1 cellular context compared by ENCODE assay signal in the genomic region with DNA sequence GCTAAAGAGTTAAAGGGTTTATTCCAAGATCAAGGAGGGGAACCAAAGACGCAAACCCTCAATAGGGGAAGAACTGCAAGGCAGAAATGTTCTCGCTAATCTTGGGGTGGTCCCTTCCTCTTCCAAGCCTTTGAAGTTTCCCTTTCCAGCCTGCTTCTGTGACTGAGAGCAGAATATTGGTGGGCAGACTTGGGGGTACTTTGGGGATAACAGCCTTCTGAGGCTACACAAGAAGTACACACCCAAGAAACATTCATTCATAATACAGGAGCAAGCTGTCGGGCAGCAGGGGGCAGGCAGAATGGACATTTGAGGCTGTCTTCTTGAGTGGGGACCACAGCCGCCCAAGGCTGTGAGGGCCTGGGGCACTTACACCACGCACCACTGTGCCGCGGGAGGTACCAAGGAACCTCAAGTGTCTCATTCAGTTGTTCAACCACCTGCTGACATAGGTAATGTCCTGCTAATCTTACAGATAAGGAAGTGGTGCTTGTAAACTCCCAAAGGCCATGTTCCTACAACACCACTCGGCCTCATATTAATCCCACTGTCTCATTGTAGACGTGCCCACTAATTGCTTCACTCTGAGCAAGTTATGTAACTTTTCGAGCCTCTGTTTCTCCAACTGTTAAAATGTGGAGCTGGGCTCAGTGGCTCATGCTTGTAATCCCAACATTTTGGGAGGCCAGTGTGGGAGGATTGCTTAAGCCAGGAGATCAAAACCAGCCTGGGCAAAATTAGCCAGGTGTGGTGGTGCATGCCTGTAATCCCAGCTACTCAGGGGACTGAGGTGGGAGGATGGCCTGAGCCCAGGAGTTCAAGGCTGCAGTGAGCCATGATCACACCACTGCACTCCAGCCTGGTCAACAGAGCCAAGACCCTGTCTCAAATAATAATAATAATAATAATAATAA.
TF ChIP-seq lines count a peak whose summit lies in the region.

No MANE protein-coding gene starts in this region.

TF ChIP-seq in WTC11, 78 proteins besides CTCF, POLR2A, EP300 and RAD21 (continued from another document):
- TF ChIP-seq, protein P1, sequence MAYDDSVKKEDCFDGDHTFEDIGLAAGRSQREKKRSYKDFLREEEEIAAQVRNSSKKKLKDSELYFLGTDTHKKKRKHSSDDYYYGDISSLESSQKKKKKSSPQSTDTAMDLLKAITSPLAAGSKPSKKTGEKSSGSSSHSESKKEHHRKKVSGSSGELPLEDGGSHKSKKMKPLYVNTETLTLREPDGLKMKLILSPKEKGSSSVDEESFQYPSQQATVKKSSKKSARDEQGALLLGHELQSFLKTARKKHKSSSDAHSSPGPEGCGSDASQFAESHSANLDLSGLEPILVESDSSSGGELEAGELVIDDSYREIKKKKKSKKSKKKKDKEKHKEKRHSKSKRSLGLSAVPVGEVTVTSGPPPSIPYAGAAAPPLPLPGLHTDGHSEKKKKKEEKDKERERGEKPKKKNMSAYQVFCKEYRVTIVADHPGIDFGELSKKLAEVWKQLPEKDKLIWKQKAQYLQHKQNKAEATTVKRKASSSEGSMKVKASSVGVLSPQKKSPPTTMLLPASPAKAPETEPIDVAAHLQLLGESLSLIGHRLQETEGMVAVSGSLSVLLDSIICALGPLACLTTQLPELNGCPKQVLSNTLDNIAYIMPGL (CRISPR knock-in tag; IDR thresholded peaks at IDR 0.05) = no peak
- TF ChIP-seq ESRRA (CRISPR knock-in tag; IDR thresholded peaks at IDR 0.05; ENCODE audit: borderline replicate concordance) = no peak
